In the genomic region with DNA sequence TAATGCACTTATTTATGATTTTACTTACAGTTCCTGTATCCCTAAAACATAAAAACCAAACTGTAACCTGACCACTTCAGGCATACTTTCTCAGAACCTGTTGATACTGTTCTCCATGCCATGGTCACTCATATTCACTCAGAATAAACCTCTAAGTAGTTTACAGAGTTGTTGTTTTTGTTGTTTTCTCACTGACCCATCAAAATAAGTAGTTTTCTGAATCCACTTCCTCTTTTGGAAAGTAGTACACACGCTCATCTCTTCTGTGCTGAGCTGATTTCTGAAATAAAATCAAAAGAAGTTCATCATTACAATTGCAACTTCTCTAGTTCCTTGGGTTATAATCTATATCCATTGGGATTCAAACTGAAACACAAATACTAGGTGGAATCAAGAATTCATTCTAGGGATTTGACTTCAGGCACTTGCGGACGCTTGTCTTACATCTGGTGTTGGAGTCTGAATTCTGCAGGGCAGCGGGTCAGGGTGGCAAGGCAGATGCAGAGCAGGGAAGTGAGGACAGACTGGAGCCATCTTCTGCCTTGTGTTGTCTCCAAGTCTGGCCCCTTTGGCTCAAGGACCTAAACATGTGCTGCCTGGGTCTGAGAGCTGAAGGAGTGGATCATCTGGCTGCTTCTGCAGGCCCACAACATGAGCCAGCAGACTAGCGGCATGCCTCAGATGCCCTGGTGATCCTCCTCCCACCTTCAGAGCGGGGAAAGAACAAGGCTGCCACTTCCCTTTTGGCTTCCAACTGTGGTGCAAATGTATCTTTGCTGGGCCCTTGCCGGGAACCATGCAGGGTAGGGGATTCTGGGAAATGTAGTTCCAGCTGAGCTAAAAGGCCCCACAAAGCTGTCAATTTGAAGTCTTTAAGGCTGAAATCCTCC, we compare ENCODE assay signal across 17 cellular contexts.
DNase-seq lines count a peak whose midpoint lies in the region; ATAC-seq and TF ChIP-seq lines count a peak whose summit lies in the region.
"Had no signal": no experiment of that assay in that cellular context is flagged by ENCODE, and none has a peak within 500 bp of the region (broad histone marks: within the 10 kb centered on the region; RNA-seq: fewer than 3 reads in every experiment).

No MANE protein-coding gene starts in this region.

- H3K27ac ChIP-seq in coronary artery: no peak overlapping the region
- H3K27ac ChIP-seq: esophagus squamous epithelium, lower lobe of right lung had no signal

- no peak for TF ChIP-seq CTCF in coronary artery (IDR thresholded peaks at IDR 0.05)

- H3K4me3 Mint-ChIP-seq in activated CD8-positive, alpha-beta memory T cell treated with anti-CD3 and anti-CD28 coated beads, Interleukin-2, amount 10 ng/mL, durations not matched to agents 7 days and 5 days: no peak overlapping the region
- H3K4me3 Mint-ChIP-seq in stimulated activated memory B cell treated with anti-CD40 and anti-IgM and Interleukin-4, amounts not matched to agents 10 μg/mL and 1 μg/mL and 100 μg/mL, for 72 hours: no peak overlapping the region
- H3K4me3 Mint-ChIP-seq: CD8-positive, alpha-beta T cell; nephron progenitor cell had no signal

- CTCF ChIA-PET in activated CD8-positive, alpha-beta memory T cell treated with anti-CD3 and anti-CD28 coated beads, Interleukin-2, amount 10 ng/mL, durations not matched to agents 7 days and 5 days (lab: Charles Lee): interaction anchor here (1.2 kb wide), 1 partner anchor 222 kb away, joined by 5 read pairs; no protein-coding TSS in a partner anchor

- H3K9me3 Mint-ChIP-seq in activated CD8-positive, alpha-beta memory T cell treated with anti-CD3 and anti-CD28 coated beads, Interleukin-2, amount 10 ng/mL, durations not matched to agents 7 days and 5 days (ENCODE audit: low read depth): no peaks in the 10 kb centered on the region
- H3K9me3 Mint-ChIP-seq in stimulated activated memory B cell treated with anti-CD40 and anti-IgM and Interleukin-4, amounts not matched to agents 10 μg/mL and 1 μg/mL and 100 μg/mL, for 72 hours: no peaks in the 10 kb centered on the region
- H3K9me3 Mint-ChIP-seq: CD8-positive, alpha-beta T cell had no signal

- ATAC-seq in activated CD8-positive, alpha-beta memory T cell treated with anti-CD3 and anti-CD28 coated beads, Interleukin-2, amount 10 ng/mL, durations not matched to agents 7 days and 5 days: no peak
- ATAC-seq in stimulated activated memory B cell treated with anti-CD40 and anti-IgM and Interleukin-4, amounts not matched to agents 10 μg/mL and 1 μg/mL and 100 μg/mL, for 72 hours: no peak
- ATAC-seq in HG03378 (IDR thresholded peaks at IDR 0.05; ENCODE audit: unreplicated experiment): no peak
- ATAC-seq: CD8-positive, alpha-beta T cell; Right ventricle myocardium inferior; sciatic nerve had no signal

- peaks cover 4% of the 10 kb centered on the region for H3K36me3 Mint-ChIP-seq in activated CD8-positive, alpha-beta memory T cell treated with anti-CD3 and anti-CD28 coated beads, Interleukin-2, amount 10 ng/mL, durations not matched to agents 7 days and 5 days
- no peaks in the 10 kb centered on the region for H3K36me3 Mint-ChIP-seq in stimulated activated memory B cell treated with anti-CD40 and anti-IgM and Interleukin-4, amounts not matched to agents 10 μg/mL and 1 μg/mL and 100 μg/mL, for 72 hours
- H3K36me3 Mint-ChIP-seq: CD8-positive, alpha-beta T cell had no signal

- peaks cover 6% of the 10 kb centered on the region for H3K27me3 Mint-ChIP-seq in activated CD8-positive, alpha-beta memory T cell treated with anti-CD3 and anti-CD28 coated beads, Interleukin-2, amount 10 ng/mL, durations not matched to agents 7 days and 5 days
- H3K27me3 Mint-ChIP-seq in stimulated activated memory B cell treated with anti-CD40 and anti-IgM and Interleukin-4, amounts not matched to agents 10 μg/mL and 1 μg/mL and 100 μg/mL, for 72 hours: peaks cover 12% of the 10 kb centered on the region

- no peak overlapping the region for H3K4me3 ChIP-seq in NT2/D1 (ENCODE audit: insufficient read length, low read depth)
- no peak overlapping the region for H3K4me3 ChIP-seq in coronary artery
- H3K4me3 ChIP-seq: esophagus squamous epithelium, lower lobe of right lung had no signal

- no peaks in the 10 kb centered on the region for H3K4me1 ChIP-seq in NT2/D1 (ENCODE audit: insufficient read depth, insufficient read length)

- peaks cover 33% of the 10 kb centered on the region for H3K4me1 Mint-ChIP-seq in activated CD8-positive, alpha-beta memory T cell treated with anti-CD3 and anti-CD28 coated beads, Interleukin-2, amount 10 ng/mL, durations not matched to agents 7 days and 5 days
- peaks cover 29% of the 10 kb centered on the region for H3K4me1 Mint-ChIP-seq in stimulated activated memory B cell treated with anti-CD40 and anti-IgM and Interleukin-4, amounts not matched to agents 10 μg/mL and 1 μg/mL and 100 μg/mL, for 72 hours

- DNase-seq in activated CD8-positive, alpha-beta memory T cell treated with anti-CD3 and anti-CD28 coated beads, Interleukin-2, amount 10 ng/mL, durations not matched to agents 7 days and 5 days: peak; percentile 23
- DNase-seq in activated CD8-positive, alpha-beta memory T cell treated with anti-CD3 and anti-CD28 coated beads for 24 hours: no peak
- peak; percentile 56 for DNase-seq in NT2/D1 (ENCODE audit: low read depth, low spot score)
- peak; percentile 8 for DNase-seq in coronary artery (ENCODE audit: low spot score)
- DNase-seq in NCI-H1694 treated with DMSO at 0.1 percent for 48 hours (lab: John Stamatoyannopoulos, UW): no peak
- no peak for DNase-seq in hypothalamus (lab: John Stamatoyannopoulos, UW)
- DNase-seq: CD8-positive, alpha-beta T cell; esophagus squamous epithelium; lower lobe of right lung; NCI-H524 treated with DMSO at 0.1 percent for 48 hours; nephron progenitor cell; stimulated activated CD4-positive, alpha-beta T cell treated with anti-CD3 and anti-CD28 coated beads, Interleukin-2, amount 100 ng/mL, for 48 hours; T-helper 9 cell had no signal

- no peak overlapping the region for H3K9ac ChIP-seq in NT2/D1 (ENCODE audit: insufficient read length, low read depth)

- H3K9me3 ChIP-seq in NT2/D1 (ENCODE audit: insufficient read depth, low read length): 0 out of 2 replicates have a peak, but pooled peaks cover 8% of the 10 kb centered on the region
- H3K9me3 ChIP-seq: esophagus squamous epithelium, lower lobe of right lung had no signal

- no peak overlapping the region for H3K27ac Mint-ChIP-seq in activated CD8-positive, alpha-beta memory T cell treated with anti-CD3 and anti-CD28 coated beads, Interleukin-2, amount 10 ng/mL, durations not matched to agents 7 days and 5 days
- peak overlapping the region; percentile 25 for H3K27ac Mint-ChIP-seq in stimulated activated memory B cell treated with anti-CD40 and anti-IgM and Interleukin-4, amounts not matched to agents 10 μg/mL and 1 μg/mL and 100 μg/mL, for 72 hours
- H3K27ac Mint-ChIP-seq: CD8-positive, alpha-beta T cell; nephron progenitor cell had no signal

- no peaks in the 10 kb centered on the region for H3K36me3 ChIP-seq in NT2/D1 (ENCODE audit: insufficient read depth, insufficient read length, low read length)
- H3K36me3 ChIP-seq: esophagus squamous epithelium, lower lobe of right lung had no signal

- H3K27me3 ChIP-seq in NT2/D1 (ENCODE audit: insufficient read depth, insufficient read length): no peaks in the 10 kb centered on the region
- H3K27me3 ChIP-seq: esophagus squamous epithelium had no signal

Comparison
In these comparisons a context has a peak if more than half of its experiments do, and no peak if none do; other contexts are left out.
1. DNase-seq: peak in activated CD8-positive, alpha-beta memory T cell treated with anti-CD3 and anti-CD28 coated beads, Interleukin-2, amount 10 ng/mL, durations not matched to agents 7 days and 5 days (single experiment), NT2/D1 (single experiment) and coronary artery (single experiment); none in activated CD8-positive, alpha-beta memory T cell treated with anti-CD3 and anti-CD28 coated beads for 24 hours (single experiment), NCI-H1694 treated with DMSO at 0.1 percent for 48 hours (single experiment) and hypothalamus (0 of 51).